ENCODE assay signal across 19 cellular contexts in genomic region chr17:62597920-62598319, GRCh38. TPM values are rescaled to one million over a fixed set of nuclear protein-coding genes. Genes with fewer than 3 reads are reported as not detected.
DNase-seq lines count a peak whose midpoint lies in the region; ATAC-seq and TF ChIP-seq lines count a peak whose summit lies in the region.
"Had no signal": no experiment of that assay in that cellular context is flagged by ENCODE, and none has a peak within 500 bp of the region (broad histone marks: within the 10 kb centered on the region; RNA-seq: fewer than 3 reads in every experiment).

No MANE protein-coding gene starts in this region.

- H3K36me3 ChIP-seq in BJ (ENCODE audit: control insufficient read depth, insufficient read depth, low read length) = peaks cover 11% of the 10 kb centered on the region

- no peaks in the 10 kb centered on the region for H3K27me3 ChIP-seq in BJ (ENCODE audit: control insufficient read depth, insufficient read depth, low read length)
- H3K27me3 ChIP-seq: neural progenitor cell, SJCRH30 had no signal

- ATAC-seq in sciatic nerve (peak; percentile 68), HG02884 (IDR thresholded peaks at IDR 0.05; ENCODE audit: unreplicated experiment) (no peak)
- ATAC-seq: activated T-cell treated with anti-CD3 and anti-CD28 coated beads, Interleukin-2, amount 50 U/mL, for 4 hours; HCT116 had no signal

- peak; percentile 71 for DNase-seq in BJ (ENCODE audit: low read depth)
- DNase-seq in NCI-H226 = peak; percentile 12
- DNase-seq in fibroblast of the conjunctiva (ENCODE audit: low read depth) = peak; percentile 53
- no peak for DNase-seq in sciatic nerve (ENCODE audit: low spot score)
- no peak for DNase-seq in kidney glomerular epithelial cell (lab: John Stamatoyannopoulos, UW)
- no peak for DNase-seq in GM19240 (ENCODE audit: insufficient read length, low spot score)
- no peak for DNase-seq in activated CD8-positive, alpha-beta memory T cell treated with anti-CD3 and anti-CD28 coated beads, Interleukin-2, amount 50 U/mL, for 48 hours
- DNase-seq: activated CD4-positive, alpha-beta T cell treated with anti-CD3 and anti-CD28 coated beads, Interleukin-2, amount 10 ng/mL, durations not matched to agents 7 days and 5 days; activated naive CD8-positive, alpha-beta T cell treated with anti-CD3 and anti-CD28 coated beads, Interleukin-2, amount 10 ng/mL, durations not matched to agents 7 days and 5 days; activated T-cell treated with anti-CD3 and anti-CD28 coated beads, Interleukin-2, amount 50 U/mL, for 4 hours; caudate nucleus; effector memory CD4-positive, alpha-beta T cell; foreskin melanocyte; NCI-H2227 treated with DMSO at 0.1 percent for 48 hours; retina; SJCRH30 had no signal

- H3K4me3 ChIP-seq in BJ (ENCODE audit: low read depth, low read length) = no peak overlapping the region
- H3K4me3 ChIP-seq: neural progenitor cell, SJCRH30 had no signal

- POLR2A ChIA-PET in BJ (lab: Charles Lee) = interaction anchor here (0.6 kb wide), 1 partner anchor 54 kb away, joined by 9 read pairs; no protein-coding TSS in a partner anchor

- intact Hi-C loops in sciatic nerve (cut with DNase I) = no loop called here

- CTCF ChIA-PET in BJ (lab: Yijun Ruan, JAX) = interaction anchor here (1.1 kb wide), 1 partner anchor 17 kb away, joined by 3 read pairs; no protein-coding TSS in a partner anchor

- TF ChIP-seq CTCF in BJ (IDR thresholded peaks at IDR 0.05; ENCODE audit: insufficient read depth, low read depth, low read length) = no peak

RNA-seq across cellular contexts. Expression of gene MRC2, which starts 29.6 kb away (rescaled TPM):
- polyA plus RNA-seq in BJ (2011; rRNA removed) = 90.1 and 271 TPM in 2 replicates
- 114 and 115 TPM in 2 replicates for polyA minus RNA-seq in BJ (2011; rRNA and poly(A)+ RNA removed)
- 111 TPM for total RNA-seq in sciatic nerve

Comparison
In these comparisons a context has a peak if more than half of its experiments do, and no peak if none do; other contexts are left out.
1. DNase-seq: peak in BJ (single experiment), NCI-H226 (single experiment) and fibroblast of the conjunctiva (single experiment); none in sciatic nerve (single experiment), kidney glomerular epithelial cell (single experiment), GM19240 (single experiment) and activated CD8-positive, alpha-beta memory T cell treated with anti-CD3 and anti-CD28 coated beads, Interleukin-2, amount 50 U/mL, for 48 hours (single experiment).